In the genomic region with DNA sequence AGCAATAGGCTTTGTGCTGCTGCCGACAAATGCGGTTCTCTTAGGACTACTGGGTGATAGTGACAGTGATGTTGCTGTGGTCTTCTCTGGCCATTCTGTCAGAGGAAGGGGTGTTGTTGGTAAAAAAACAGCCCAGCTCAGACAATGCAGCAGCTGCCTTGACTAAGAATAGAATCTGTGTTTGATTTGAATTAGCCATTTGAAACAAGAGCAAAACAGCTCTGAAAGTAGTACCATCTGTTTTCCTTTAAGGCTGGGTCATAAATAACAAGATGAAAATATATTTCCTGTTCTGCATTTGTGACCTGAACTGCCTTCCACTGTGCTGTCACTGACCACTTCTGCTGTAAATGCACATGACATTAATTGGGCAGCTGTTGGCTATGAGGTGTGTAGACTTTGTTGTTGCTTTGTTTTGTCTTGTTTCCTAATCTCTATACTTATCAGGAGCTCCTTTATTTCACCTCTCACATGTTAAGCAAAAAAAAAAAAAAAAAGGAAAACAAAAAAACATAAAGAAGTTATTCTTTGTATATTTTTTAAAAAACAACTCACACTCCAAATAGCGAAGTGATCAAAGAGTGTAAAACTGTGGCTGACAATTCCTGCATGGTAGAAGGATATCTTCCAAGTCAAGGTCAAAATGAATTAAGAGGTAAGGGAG, we compare ENCODE assay signal across 11 cellular contexts.
A peak's percentile ranks its signal among the peaks of the same experiment; 100 is the strongest.
DNase-seq lines count a peak whose midpoint lies in the region; ATAC-seq and TF ChIP-seq lines count a peak whose summit lies in the region.
"Had no signal": no experiment of that assay in that cellular context is flagged by ENCODE, and none has a peak within 500 bp of the region (broad histone marks: within the 10 kb centered on the region; RNA-seq: fewer than 3 reads in every experiment).

No MANE protein-coding gene starts in this region.

- H3K4me3 Mint-ChIP-seq in activated CD8-positive, alpha-beta T cell treated with anti-CD3 and anti-CD28 coated beads for 36 hours = no peak overlapping the region
- H3K4me3 Mint-ChIP-seq in activated CD4-positive, alpha-beta T cell treated with anti-CD3 and anti-CD28 coated beads for 36 hours = no peak overlapping the region

- H3K9me3 ChIP-seq in HAP-1 = no peaks in the 10 kb centered on the region
- H3K9me3 ChIP-seq: esophagus muscularis mucosa had no signal

- H4K5ac ChIP-seq in mesendoderm (ENCODE audit: low read length) = no peak overlapping the region

- no peak overlapping the region for H3K4me2 ChIP-seq in mesendoderm (ENCODE audit: low read length)

- H3K4me1 ChIP-seq in HAP-1 (peaks cover 7% of the 10 kb centered on the region), mesendoderm (ENCODE audit: control insufficient read depth, low read depth, low read length) (no peaks in the 10 kb centered on the region)
- H3K4me1 ChIP-seq: parathyroid adenoma had no signal

- no peak overlapping the region for H3K9ac ChIP-seq in mesendoderm (ENCODE audit: low read length)
- H3K9ac ChIP-seq: parathyroid adenoma had no signal

- peaks cover 3% of the 10 kb centered on the region for H3K27me3 Mint-ChIP-seq in activated CD8-positive, alpha-beta T cell treated with anti-CD3 and anti-CD28 coated beads for 36 hours
- peaks cover 9% of the 10 kb centered on the region for H3K27me3 Mint-ChIP-seq in activated CD4-positive, alpha-beta T cell treated with anti-CD3 and anti-CD28 coated beads for 36 hours

- in situ Hi-C loops in HAP-1 (cut with MboI; ENCODE audit: low sequenced_read_pairs) = no loop called here

- CTCF ChIA-PET in activated CD8-positive, alpha-beta T cell treated with anti-CD3 and anti-CD28 coated beads for 36 hours (lab: Charles Lee) = no interaction called here
- CTCF ChIA-PET in activated CD4-positive, alpha-beta T cell treated with anti-CD3 and anti-CD28 coated beads for 36 hours (lab: Charles Lee) = interaction anchor here (0.6 to 0.7 kb wide), 3 partner anchors 25 to 248 kb away, joined by 3 read pairs; no protein-coding TSS in a partner anchor

- ATAC-seq in GM18517 (IDR thresholded peaks at IDR 0.05; ENCODE audit: unreplicated experiment) = peak; percentile 83
- peak; percentile 51 for ATAC-seq in GM21717 (IDR thresholded peaks at IDR 0.05; ENCODE audit: unreplicated experiment)
- peak; percentile 49 for ATAC-seq in HG03571 (IDR thresholded peaks at IDR 0.05; ENCODE audit: unreplicated experiment)
- no peak for ATAC-seq in activated CD8-positive, alpha-beta T cell treated with anti-CD3 and anti-CD28 coated beads for 36 hours
- ATAC-seq in activated CD4-positive, alpha-beta T cell treated with anti-CD3 and anti-CD28 coated beads for 36 hours = no peak

- H2AK5ac ChIP-seq in mesendoderm (ENCODE audit: low read length) = no peak overlapping the region

- no peak overlapping the region for H2BK5ac ChIP-seq in mesendoderm (ENCODE audit: low read length)

- H3K4me3 ChIP-seq in HAP-1 = no peak overlapping the region
- no peak overlapping the region for H3K4me3 ChIP-seq in mesendoderm (ENCODE audit: low read length)
- H3K4me3 ChIP-seq: esophagus muscularis mucosa had no signal

- no peaks in the 10 kb centered on the region for H3K27me3 ChIP-seq in HAP-1 (ENCODE audit: low read depth)
- H3K27me3 ChIP-seq in mesendoderm (ENCODE audit: insufficient read depth, low read length, poor library complexity) = no peaks in the 10 kb centered on the region
- H3K27me3 ChIP-seq: esophagus muscularis mucosa had no signal

- no peak overlapping the region for H3K27ac ChIP-seq in mesendoderm (ENCODE audit: low read depth, low read length)
- H3K27ac ChIP-seq: esophagus muscularis mucosa, parathyroid adenoma had no signal

- H3K27ac Mint-ChIP-seq in activated CD8-positive, alpha-beta T cell treated with anti-CD3 and anti-CD28 coated beads for 36 hours = no peak overlapping the region
- H3K27ac Mint-ChIP-seq in activated CD4-positive, alpha-beta T cell treated with anti-CD3 and anti-CD28 coated beads for 36 hours = no peak overlapping the region

- H3K9me3 Mint-ChIP-seq in activated CD8-positive, alpha-beta T cell treated with anti-CD3 and anti-CD28 coated beads for 36 hours = peaks cover 4% of the 10 kb centered on the region
- peaks cover 9% of the 10 kb centered on the region for H3K9me3 Mint-ChIP-seq in activated CD4-positive, alpha-beta T cell treated with anti-CD3 and anti-CD28 coated beads for 36 hours (ENCODE audit: low read depth)

- TF ChIP-seq CTCF in activated CD8-positive, alpha-beta T cell treated with anti-CD3 and anti-CD28 coated beads for 36 hours (IDR thresholded peaks at IDR 0.05) = no peak

- H4K8ac ChIP-seq in mesendoderm (ENCODE audit: low read depth, low read length) = no peak overlapping the region

- H3K18ac ChIP-seq in mesendoderm (ENCODE audit: low read length) = no peak overlapping the region

- no peak overlapping the region for H3K56ac ChIP-seq in mesendoderm (ENCODE audit: low read length)

- peaks cover 3% of the 10 kb centered on the region for H3K4me1 Mint-ChIP-seq in activated CD8-positive, alpha-beta T cell treated with anti-CD3 and anti-CD28 coated beads for 36 hours (ENCODE audit: low read depth)
- H3K4me1 Mint-ChIP-seq in activated CD4-positive, alpha-beta T cell treated with anti-CD3 and anti-CD28 coated beads for 36 hours = peaks cover 9% of the 10 kb centered on the region

- H3K79me2 ChIP-seq in mesendoderm (ENCODE audit: control insufficient read depth, insufficient read depth, low read length) = no peaks in the 10 kb centered on the region
- H3K79me2 ChIP-seq: parathyroid adenoma had no signal

- H3K36me3 Mint-ChIP-seq in activated CD8-positive, alpha-beta T cell treated with anti-CD3 and anti-CD28 coated beads for 36 hours (ENCODE audit: low read depth) = peaks cover 2% of the 10 kb centered on the region
- peaks cover 8% of the 10 kb centered on the region for H3K36me3 Mint-ChIP-seq in activated CD4-positive, alpha-beta T cell treated with anti-CD3 and anti-CD28 coated beads for 36 hours (ENCODE audit: low read depth)

- no CpG with 5 or more reads among the region's 3 CpGs for WGBS in mesendoderm (ENCODE audit: extremely low coverage, insufficient coverage, low lambda C conversion rate)

- POLR2A ChIA-PET in activated CD8-positive, alpha-beta T cell treated with anti-CD3 and anti-CD28 coated beads for 36 hours (lab: Charles Lee) = no interaction called here
- POLR2A ChIA-PET in activated CD4-positive, alpha-beta T cell treated with anti-CD3 and anti-CD28 coated beads for 36 hours (lab: Charles Lee) = no interaction called here

- H3K79me1 ChIP-seq in mesendoderm (ENCODE audit: low read length) = no peaks in the 10 kb centered on the region

- DNase-seq in germinal center (ENCODE audit: low spot score) (peak; percentile 25), HAP-1 (ENCODE audit: low spot score in 2 of 2) (no peak), mesendoderm (no peak)
- no peak for DNase-seq in activated CD8-positive, alpha-beta T cell treated with anti-CD3 and anti-CD28 coated beads for 36 hours
- no peak for DNase-seq in activated CD4-positive, alpha-beta T cell treated with anti-CD3 and anti-CD28 coated beads for 36 hours
- DNase-seq: activated CD8-positive, alpha-beta memory T cell treated with anti-CD3 and anti-CD28 coated beads, Interleukin-2, amount 50 U/mL, for 48 hours had no signal

- no peaks in the 10 kb centered on the region for H3K36me3 ChIP-seq in HAP-1 (replicated peaks)
- no peaks in the 10 kb centered on the region for H3K36me3 ChIP-seq in mesendoderm (ENCODE audit: control insufficient read depth, insufficient read depth, low read length)
- H3K36me3 ChIP-seq: esophagus muscularis mucosa had no signal

- no peak overlapping the region for H2BK15ac ChIP-seq in mesendoderm (replicated peaks; ENCODE audit: low read depth)

- intact Hi-C loops in activated CD8-positive, alpha-beta T cell treated with anti-CD3 and anti-CD28 coated beads for 36 hours (cut with micrococcal nuclease) = no loop called here
- intact Hi-C loops in activated CD4-positive, alpha-beta T cell treated with anti-CD3 and anti-CD28 coated beads for 36 hours (cut with DNase I, micrococcal nuclease) = no loop called here

- no peak overlapping the region for H2BK120ac ChIP-seq in mesendoderm (ENCODE audit: low read depth, low read length)

- H3K4ac ChIP-seq in mesendoderm (ENCODE audit: low read depth, low read length) = no peak overlapping the region

- H3K23ac ChIP-seq in mesendoderm (ENCODE audit: low read length) = no peak overlapping the region

Comparison
In these comparisons a context has a peak if more than half of its experiments do, and no peak if none do; other contexts are left out.
1. ATAC-seq: peak in GM18517 (single experiment), GM21717 (single experiment) and HG03571 (single experiment); none in activated CD8-positive, alpha-beta T cell treated with anti-CD3 and anti-CD28 coated beads for 36 hours (single experiment) and activated CD4-positive, alpha-beta T cell treated with anti-CD3 and anti-CD28 coated beads for 36 hours (single experiment).